In genomic region chr14:23068792-23069412, GRCh38 we compare ENCODE assay signal across 1 cellular context.
A peak's percentile ranks its signal among the peaks of the same experiment; 100 is the strongest.
TF ChIP-seq lines count a peak whose summit lies in the region.

No MANE protein-coding gene starts in this region.

TF ChIP-seq in K562, 482 proteins besides CTCF, POLR2A, EP300 and RAD21 (continues in another document):
- no peak for TF ChIP-seq LCOR (CRISPR knock-in tag; IDR thresholded peaks at IDR 0.05)
- TF ChIP-seq ZNF77 (CRISPR knock-in tag; IDR thresholded peaks at IDR 0.05): no peak
- TF ChIP-seq FOS (IDR thresholded peaks at IDR 0.05; ENCODE audit: extremely low read depth, insufficient read length): no peak
- TF ChIP-seq DPF2 (IDR thresholded peaks at IDR 0.05): peak; percentile 32; the same call in 1 of the 2 replicates
- no peak for TF ChIP-seq OTX1 (CRISPR knock-in tag; IDR thresholded peaks at IDR 0.05)
- no peak for TF ChIP-seq ZNF174 (CRISPR knock-in tag; IDR thresholded peaks at IDR 0.05)
- TF ChIP-seq JUNB (CRISPR knock-in tag; conservative IDR thresholded peaks at IDR 0.05): no peak
- no peak for TF ChIP-seq ZNF239 (CRISPR knock-in tag; IDR thresholded peaks at IDR 0.05)
- TF ChIP-seq MEF2D (tag; conservative IDR thresholded peaks at IDR 0.05; ENCODE audit: low read depth): no peak
- TF ChIP-seq ARNT (IDR thresholded peaks at IDR 0.05): peak in 1 of 2 experiments; percentile 67; a peak in 1 of 4 replicates
- TF ChIP-seq ZFX (CRISPR knock-in tag; IDR thresholded peaks at IDR 0.05): no peak; the same call in 1 of the 2 replicates
- no peak for TF ChIP-seq HMGN3 (IDR thresholded peaks at IDR 0.05; ENCODE audit: borderline replicate concordance, extremely low read depth, insufficient read length, low read depth, low read length)
- no peak for TF ChIP-seq E2F3 (CRISPR knock-in tag; IDR thresholded peaks at IDR 0.05)
- TF ChIP-seq NR3C1 (CRISPR knock-in tag; IDR thresholded peaks at IDR 0.05): no peak
- TF ChIP-seq ATF1 (CRISPR knock-in tag; IDR thresholded peaks at IDR 0.05): no peak
- 0 out of 2 replicates have a peak, but pooled peaks have one; percentile 12 for TF ChIP-seq ATF1 (tag; IDR thresholded peaks at IDR 0.05)
- no peak for TF ChIP-seq ZKSCAN8 (CRISPR knock-in tag; IDR thresholded peaks at IDR 0.05)
- no peak for TF ChIP-seq WHSC1 (IDR thresholded peaks at IDR 0.05; ENCODE audit: low read length)
- TF ChIP-seq TCFL5 (CRISPR knock-in tag; conservative IDR thresholded peaks at IDR 0.05): no peak
- TF ChIP-seq, protein P1, sequence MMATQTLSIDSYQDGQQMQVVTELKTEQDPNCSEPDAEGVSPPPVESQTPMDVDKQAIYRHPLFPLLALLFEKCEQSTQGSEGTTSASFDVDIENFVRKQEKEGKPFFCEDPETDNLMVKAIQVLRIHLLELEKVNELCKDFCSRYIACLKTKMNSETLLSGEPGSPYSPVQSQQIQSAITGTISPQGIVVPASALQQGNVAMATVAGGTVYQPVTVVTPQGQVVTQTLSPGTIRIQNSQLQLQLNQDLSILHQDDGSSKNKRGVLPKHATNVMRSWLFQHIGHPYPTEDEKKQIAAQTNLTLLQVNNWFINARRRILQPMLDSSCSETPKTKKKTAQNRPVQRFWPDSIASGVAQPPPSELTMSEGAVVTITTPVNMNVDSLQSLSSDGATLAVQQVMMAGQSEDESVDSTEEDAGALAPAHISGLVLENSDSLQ (IDR thresholded peaks at IDR 0.05): no peak
- TF ChIP-seq ZZZ3 (IDR thresholded peaks at IDR 0.05): no peak
- TF ChIP-seq, protein P2, sequence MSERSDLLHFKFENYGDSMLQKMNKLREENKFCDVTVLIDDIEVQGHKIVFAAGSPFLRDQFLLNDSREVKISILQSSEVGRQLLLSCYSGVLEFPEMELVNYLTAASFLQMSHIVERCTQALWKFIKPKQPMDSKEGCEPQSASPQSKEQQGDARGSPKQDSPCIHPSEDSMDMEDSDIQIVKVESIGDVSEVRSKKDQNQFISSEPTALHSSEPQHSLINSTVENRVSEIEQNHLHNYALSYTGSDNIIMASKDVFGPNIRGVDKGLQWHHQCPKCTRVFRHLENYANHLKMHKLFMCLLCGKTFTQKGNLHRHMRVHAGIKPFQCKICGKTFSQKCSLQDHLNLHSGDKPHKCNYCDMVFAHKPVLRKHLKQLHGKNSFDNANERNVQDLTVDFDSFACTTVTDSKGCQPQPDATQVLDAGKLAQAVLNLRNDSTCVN (CRISPR knock-in tag; IDR thresholded peaks at IDR 0.05): no peak
- TF ChIP-seq ZNF124 (CRISPR knock-in tag; IDR thresholded peaks at IDR 0.05): no peak
- TF ChIP-seq GTF2B (IDR thresholded peaks at IDR 0.05; ENCODE audit: extremely low read depth, insufficient read length): no peak
- TF ChIP-seq ELF4 (CRISPR knock-in tag; IDR thresholded peaks at IDR 0.05): no peak
- no peak for TF ChIP-seq HDGF (IDR thresholded peaks at IDR 0.05)
- TF ChIP-seq ZNF589 (CRISPR knock-in tag; IDR thresholded peaks at IDR 0.05; ENCODE audit: low read depth): no peak
- TF ChIP-seq ZFPM2 (CRISPR knock-in tag; IDR thresholded peaks at IDR 0.05): no peak
- TF ChIP-seq SIN3A (IDR thresholded peaks at IDR 0.05; ENCODE audit: borderline replicate concordance in 2 of 2, control insufficient read depth in 1 of 2, low read depth in 2 of 2, low read length in 2 of 2): no peak
- TF ChIP-seq NR2C1 (IDR thresholded peaks at IDR 0.05): no peak
- 0 out of 2 replicates have a peak, but pooled peaks have one; percentile 20 for TF ChIP-seq NR2C1 (tag; IDR thresholded peaks at IDR 0.05)
- TF ChIP-seq SAFB (IDR thresholded peaks at IDR 0.05; ENCODE audit: borderline replicate concordance, low read depth, low read length): no peak
- TF ChIP-seq HDAC1 (IDR thresholded peaks at IDR 0.05): peak in 1 of 2 experiments; percentile 15; a peak in 1 of 4 replicates
- TF ChIP-seq HDAC3 (IDR thresholded peaks at IDR 0.05; ENCODE audit: borderline replicate concordance, partially characterized antibody): peak; percentile 45
- TF ChIP-seq CBX3 (IDR thresholded peaks at IDR 0.05; ENCODE audit: borderline replicate concordance in 1 of 2, low read length in 2 of 2): no peak
- TF ChIP-seq CEBPB (tag; IDR thresholded peaks at IDR 0.05): no peak
- no peak for TF ChIP-seq NFIX (CRISPR knock-in tag; IDR thresholded peaks at IDR 0.05; ENCODE audit: low read depth)
- TF ChIP-seq PPARD (CRISPR knock-in tag; IDR thresholded peaks at IDR 0.05): no peak
- TF ChIP-seq NBN (IDR thresholded peaks at IDR 0.05; ENCODE audit: low read depth): peak; percentile 68; the same call in 1 of the 2 replicates
- TF ChIP-seq ZNF583 (CRISPR knock-in tag; IDR thresholded peaks at IDR 0.05): no peak
- peak; percentile 73; the same call in 1 of the 2 replicates for TF ChIP-seq CHAMP1 (IDR thresholded peaks at IDR 0.05)
- TF ChIP-seq ATF3 (IDR thresholded peaks at IDR 0.05): no peak
- peak; percentile 69; the same call in 1 of the 2 replicates for TF ChIP-seq ATF3 (CRISPR knock-in tag; conservative IDR thresholded peaks at IDR 0.05)
- TF ChIP-seq RB1 (IDR thresholded peaks at IDR 0.05; ENCODE audit: low read depth): peak; percentile 92
- TF ChIP-seq ZNF655 (CRISPR knock-in tag; IDR thresholded peaks at IDR 0.05): no peak
- no peak for TF ChIP-seq MXI1 (IDR thresholded peaks at IDR 0.05; ENCODE audit: low read depth, low read length)
- TF ChIP-seq ARID2 (IDR thresholded peaks at IDR 0.05): peak; percentile 62; the same call in 1 of the 2 replicates
- no peak for TF ChIP-seq DDX20 (tag; IDR thresholded peaks at IDR 0.05; ENCODE audit: low read depth)
- no peak for TF ChIP-seq ILK (tag; IDR thresholded peaks at IDR 0.05; ENCODE audit: borderline replicate concordance, low read depth)
- no peak for TF ChIP-seq TCF7 (IDR thresholded peaks at IDR 0.05; ENCODE audit: borderline replicate concordance)
- TF ChIP-seq SMAD3 (CRISPR knock-in tag; conservative IDR thresholded peaks at IDR 0.05): no peak
- no peak for TF ChIP-seq HIVEP1 (CRISPR knock-in tag; IDR thresholded peaks at IDR 0.05)
- TF ChIP-seq ZNF212 (CRISPR knock-in tag; IDR thresholded peaks at IDR 0.05): no peak
- TF ChIP-seq CXXC5 (CRISPR knock-in tag; IDR thresholded peaks at IDR 0.05): no peak
- TF ChIP-seq, protein P3, sequence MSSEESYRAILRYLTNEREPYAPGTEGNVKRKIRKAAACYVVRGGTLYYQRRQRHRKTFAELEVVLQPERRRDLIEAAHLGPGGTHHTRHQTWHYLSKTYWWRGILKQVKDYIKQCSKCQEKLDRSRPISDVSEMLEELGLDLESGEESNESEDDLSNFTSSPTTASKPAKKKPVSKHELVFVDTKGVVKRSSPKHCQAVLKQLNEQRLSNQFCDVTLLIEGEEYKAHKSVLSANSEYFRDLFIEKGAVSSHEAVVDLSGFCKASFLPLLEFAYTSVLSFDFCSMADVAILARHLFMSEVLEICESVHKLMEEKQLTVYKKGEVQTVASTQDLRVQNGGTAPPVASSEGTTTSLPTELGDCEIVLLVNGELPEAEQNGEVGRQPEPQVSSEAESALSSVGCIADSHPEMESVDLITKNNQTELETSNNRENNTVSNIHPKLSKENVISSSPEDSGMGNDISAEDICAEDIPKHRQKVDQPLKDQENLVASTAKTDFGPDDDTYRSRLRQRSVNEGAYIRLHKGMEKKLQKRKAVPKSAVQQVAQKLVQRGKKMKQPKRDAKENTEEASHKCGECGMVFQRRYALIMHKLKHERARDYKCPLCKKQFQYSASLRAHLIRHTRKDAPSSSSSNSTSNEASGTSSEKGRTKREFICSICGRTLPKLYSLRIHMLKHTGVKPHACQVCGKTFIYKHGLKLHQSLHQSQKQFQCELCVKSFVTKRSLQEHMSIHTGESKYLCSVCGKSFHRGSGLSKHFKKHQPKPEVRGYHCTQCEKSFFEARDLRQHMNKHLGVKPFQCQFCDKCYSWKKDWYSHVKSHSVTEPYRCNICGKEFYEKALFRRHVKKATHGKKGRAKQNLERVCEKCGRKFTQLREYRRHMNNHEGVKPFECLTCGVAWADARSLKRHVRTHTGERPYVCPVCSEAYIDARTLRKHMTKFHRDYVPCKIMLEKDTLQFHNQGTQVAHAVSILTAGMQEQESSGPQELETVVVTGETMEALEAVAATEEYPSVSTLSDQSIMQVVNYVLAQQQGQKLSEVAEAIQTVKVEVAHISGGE (CRISPR knock-in tag; IDR thresholded peaks at IDR 0.05): no peak
- no peak for TF ChIP-seq TAF9B (IDR thresholded peaks at IDR 0.05; ENCODE audit: partially characterized antibody)
- TF ChIP-seq ELF1 (tag; IDR thresholded peaks at IDR 0.05): no peak
- TF ChIP-seq, protein P4, sequence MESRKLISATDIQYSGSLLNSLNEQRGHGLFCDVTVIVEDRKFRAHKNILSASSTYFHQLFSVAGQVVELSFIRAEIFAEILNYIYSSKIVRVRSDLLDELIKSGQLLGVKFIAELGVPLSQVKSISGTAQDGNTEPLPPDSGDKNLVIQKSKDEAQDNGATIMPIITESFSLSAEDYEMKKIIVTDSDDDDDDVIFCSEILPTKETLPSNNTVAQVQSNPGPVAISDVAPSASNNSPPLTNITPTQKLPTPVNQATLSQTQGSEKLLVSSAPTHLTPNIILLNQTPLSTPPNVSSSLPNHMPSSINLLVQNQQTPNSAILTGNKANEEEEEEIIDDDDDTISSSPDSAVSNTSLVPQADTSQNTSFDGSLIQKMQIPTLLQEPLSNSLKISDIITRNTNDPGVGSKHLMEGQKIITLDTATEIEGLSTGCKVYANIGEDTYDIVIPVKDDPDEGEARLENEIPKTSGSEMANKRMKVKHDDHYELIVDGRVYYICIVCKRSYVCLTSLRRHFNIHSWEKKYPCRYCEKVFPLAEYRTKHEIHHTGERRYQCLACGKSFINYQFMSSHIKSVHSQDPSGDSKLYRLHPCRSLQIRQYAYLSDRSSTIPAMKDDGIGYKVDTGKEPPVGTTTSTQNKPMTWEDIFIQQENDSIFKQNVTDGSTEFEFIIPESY (CRISPR knock-in tag; IDR thresholded peaks at IDR 0.05): no peak
- TF ChIP-seq POLR2H (tag; IDR thresholded peaks at IDR 0.05; ENCODE audit: low read depth): no peak
- no peak for TF ChIP-seq ATF6 (CRISPR knock-in tag; IDR thresholded peaks at IDR 0.05)
